24 cellular contexts compared by ENCODE assay signal in the genomic region with DNA sequence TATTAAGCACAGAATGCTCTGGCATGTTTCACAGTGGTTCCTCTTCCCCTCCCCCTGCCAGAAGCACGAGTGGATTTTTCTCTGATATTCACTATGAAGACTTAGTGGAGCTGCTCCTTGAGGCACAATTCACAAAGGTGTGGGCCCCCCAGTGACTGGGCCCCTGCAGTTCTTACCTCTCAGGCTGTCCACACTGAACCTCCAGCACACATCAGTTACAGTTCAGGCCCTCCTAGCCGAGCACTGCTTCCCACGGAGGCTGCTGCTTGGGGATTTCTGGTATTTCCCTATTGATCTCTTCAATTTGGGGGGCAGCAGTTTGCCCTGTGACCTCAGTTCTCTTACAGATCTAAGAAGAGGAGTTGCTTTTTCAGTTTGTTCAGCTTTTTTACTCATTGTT.
DNase-seq lines count a peak whose midpoint lies in the region; ATAC-seq and TF ChIP-seq lines count a peak whose summit lies in the region.
"Had no signal": no experiment of that assay in that cellular context is flagged by ENCODE, and none has a peak within 500 bp of the region (broad histone marks: within the 10 kb centered on the region; RNA-seq: fewer than 3 reads in every experiment).

No MANE protein-coding gene starts in this region.

- DNase-seq in activated CD4-positive, CD25-positive, alpha-beta regulatory T cell treated with anti-CD3 and anti-CD28 coated beads, Interleukin-2, amount 50 U/mL, for 72 hours = peak; percentile 4
- DNase-seq in activated CD8-positive, alpha-beta memory T cell treated with anti-CD3 and anti-CD28 coated beads, Interleukin-2, amount 10 ng/mL, durations not matched to agents 7 days and 5 days = peak; percentile 22
- DNase-seq in left lobe of liver (ENCODE audit: low spot score) (peak; percentile 6), type B pancreatic cell (ENCODE audit: extremely low spot score, unreplicated experiment) (peak; percentile 24), NCI-H1694 treated with DMSO at 0.1 percent for 48 hours (lab: John Stamatoyannopoulos, UW) (no peak), SW 1271 (lab: John Stamatoyannopoulos, UW) (no peak)
- DNase-seq in activated T-cell treated with anti-CD3 and anti-CD28 coated beads, Interleukin-2, amount 50 U/mL, for 72 hours = no peak
- DNase-seq: ACHN; C1 segment of cervical spinal cord; Calu3; CD8-positive, alpha-beta memory T cell; DMS153; KG1; NCI-H1092 treated with DMSO at 0.1 percent for 48 hours; NCI-H146; NCI-H2029 treated with DMSO at 0.1 percent for 48 hours; NCI-H2171; NCI-H345; NCI-H524; NCI-H82 had no signal

- no peaks in the 10 kb centered on the region for H3K9me3 Mint-ChIP-seq in activated CD8-positive, alpha-beta memory T cell treated with anti-CD3 and anti-CD28 coated beads, Interleukin-2, amount 10 ng/mL, durations not matched to agents 7 days and 5 days (ENCODE audit: low read depth)
- H3K9me3 Mint-ChIP-seq in type B pancreatic cell = no peaks in the 10 kb centered on the region
- H3K9me3 Mint-ChIP-seq in activated T-cell treated with anti-CD3 and anti-CD28 coated beads, Interleukin-2, amount 50 U/mL, for 72 hours = no peaks in the 10 kb centered on the region
- H3K9me3 Mint-ChIP-seq: GM23338 had no signal

- TF ChIP-seq CTCF in type B pancreatic cell (conservative IDR thresholded peaks at IDR 0.05) = no peak

- H3K4me1 Mint-ChIP-seq in activated CD8-positive, alpha-beta memory T cell treated with anti-CD3 and anti-CD28 coated beads, Interleukin-2, amount 10 ng/mL, durations not matched to agents 7 days and 5 days = no peaks in the 10 kb centered on the region
- H3K4me1 Mint-ChIP-seq in type B pancreatic cell (ENCODE audit: unreplicated experiment) = peaks cover 25% of the 10 kb centered on the region
- no peaks in the 10 kb centered on the region for H3K4me1 Mint-ChIP-seq in activated T-cell treated with anti-CD3 and anti-CD28 coated beads, Interleukin-2, amount 50 U/mL, for 72 hours (ENCODE audit: low read depth)
- H3K4me1 Mint-ChIP-seq: CD8-positive, alpha-beta memory T cell; GM23338 had no signal

- ATAC-seq in activated CD4-positive, CD25-positive, alpha-beta regulatory T cell treated with anti-CD3 and anti-CD28 coated beads, Interleukin-2, amount 50 U/mL, for 24 hours = no peak
- ATAC-seq in activated CD8-positive, alpha-beta memory T cell treated with anti-CD3 and anti-CD28 coated beads, Interleukin-2, amount 10 ng/mL, durations not matched to agents 7 days and 5 days = no peak
- no peak for ATAC-seq in left lobe of liver
- ATAC-seq in activated T-cell treated with anti-CD3 and anti-CD28 coated beads, Interleukin-2, amount 50 U/mL, for 72 hours (replicated peaks in 1 of 2) = no peak
- ATAC-seq: GM23338, HCT116, Panc1 had no signal

- no peaks in the 10 kb centered on the region for H3K36me3 Mint-ChIP-seq in activated CD8-positive, alpha-beta memory T cell treated with anti-CD3 and anti-CD28 coated beads, Interleukin-2, amount 10 ng/mL, durations not matched to agents 7 days and 5 days
- H3K36me3 Mint-ChIP-seq in type B pancreatic cell = no peaks in the 10 kb centered on the region
- no peaks in the 10 kb centered on the region for H3K36me3 Mint-ChIP-seq in activated T-cell treated with anti-CD3 and anti-CD28 coated beads, Interleukin-2, amount 50 U/mL, for 72 hours (ENCODE audit: insufficient read depth in 2 of 2)

- CTCF ChIA-PET in activated CD8-positive, alpha-beta memory T cell treated with anti-CD3 and anti-CD28 coated beads, Interleukin-2, amount 10 ng/mL, durations not matched to agents 7 days and 5 days (lab: Charles Lee) = no interaction called here

- H3K27ac Mint-ChIP-seq in activated CD8-positive, alpha-beta memory T cell treated with anti-CD3 and anti-CD28 coated beads, Interleukin-2, amount 10 ng/mL, durations not matched to agents 7 days and 5 days = no peak overlapping the region
- no peak overlapping the region for H3K27ac Mint-ChIP-seq in type B pancreatic cell
- no peak overlapping the region for H3K27ac Mint-ChIP-seq in activated T-cell treated with anti-CD3 and anti-CD28 coated beads, Interleukin-2, amount 50 U/mL, for 72 hours
- H3K27ac Mint-ChIP-seq: CD8-positive, alpha-beta memory T cell; GM23338 had no signal

- peaks cover 42% of the 10 kb centered on the region for H3K27me3 Mint-ChIP-seq in activated CD8-positive, alpha-beta memory T cell treated with anti-CD3 and anti-CD28 coated beads, Interleukin-2, amount 10 ng/mL, durations not matched to agents 7 days and 5 days
- H3K27me3 Mint-ChIP-seq in type B pancreatic cell = no peaks in the 10 kb centered on the region
- no peaks in the 10 kb centered on the region for H3K27me3 Mint-ChIP-seq in activated T-cell treated with anti-CD3 and anti-CD28 coated beads, Interleukin-2, amount 50 U/mL, for 72 hours (ENCODE audit: low read depth)

- H3K4me3 Mint-ChIP-seq in activated CD8-positive, alpha-beta memory T cell treated with anti-CD3 and anti-CD28 coated beads, Interleukin-2, amount 10 ng/mL, durations not matched to agents 7 days and 5 days = no peak overlapping the region
- H3K4me3 Mint-ChIP-seq in type B pancreatic cell = no peak overlapping the region
- no peak overlapping the region for H3K4me3 Mint-ChIP-seq in activated T-cell treated with anti-CD3 and anti-CD28 coated beads, Interleukin-2, amount 50 U/mL, for 72 hours
- H3K4me3 Mint-ChIP-seq: CD8-positive, alpha-beta memory T cell; GM23338 had no signal

Comparison
In these comparisons a context has a peak if more than half of its experiments do, and no peak if none do; other contexts are left out.
1. DNase-seq: peak in activated CD4-positive, CD25-positive, alpha-beta regulatory T cell treated with anti-CD3 and anti-CD28 coated beads, Interleukin-2, amount 50 U/mL, for 72 hours (single experiment), activated CD8-positive, alpha-beta memory T cell treated with anti-CD3 and anti-CD28 coated beads, Interleukin-2, amount 10 ng/mL, durations not matched to agents 7 days and 5 days (single experiment), left lobe of liver (single experiment) and type B pancreatic cell (single experiment); none in activated T-cell treated with anti-CD3 and anti-CD28 coated beads, Interleukin-2, amount 50 U/mL, for 72 hours (0 of 2), NCI-H1694 treated with DMSO at 0.1 percent for 48 hours (single experiment) and SW 1271 (0 of 2).